ENCODE assay signal across 21 cellular contexts in genomic region chr3:18586076-18586475, GRCh38.
DNase-seq lines count a peak whose midpoint lies in the region; ATAC-seq and TF ChIP-seq lines count a peak whose summit lies in the region.
"Had no signal": no experiment of that assay in that cellular context is flagged by ENCODE, and none has a peak within 500 bp of the region (broad histone marks: within the 10 kb centered on the region; RNA-seq: fewer than 3 reads in every experiment).

No MANE protein-coding gene starts in this region.

- H3K4me3 ChIP-seq in uterus: no peak overlapping the region
- H3K4me3 ChIP-seq: GM23248, HAP-1, Peyer's patch had no signal

- no peaks in the 10 kb centered on the region for H3K36me3 ChIP-seq in uterus
- H3K36me3 ChIP-seq: HAP-1, Peyer's patch had no signal

- no peak for ATAC-seq in HG03342 (IDR thresholded peaks at IDR 0.05; ENCODE audit: unreplicated experiment)
- ATAC-seq: CD8-positive, alpha-beta T cell had no signal

- intact Hi-C loops in uterus (cut with DNase I; ENCODE audit: low total_unique reads): no loop called here

- H3K9me3 ChIP-seq in uterus: no peaks in the 10 kb centered on the region
- H3K9me3 ChIP-seq: Caco-2, HAP-1, Peyer's patch, SK-N-SH had no signal

- H3K27ac ChIP-seq in uterus: no peak overlapping the region
- H3K27ac ChIP-seq: C4-2B, GM23248, KMS-11, Peyer's patch had no signal

- TF ChIP-seq POLR2A in uterus (IDR thresholded peaks at IDR 0.05): no peak

- no peaks in the 10 kb centered on the region for H3K4me1 ChIP-seq in uterus
- H3K4me1 ChIP-seq: Caco-2, HAP-1, Peyer's patch had no signal

- TF ChIP-seq CTCF in uterus (IDR thresholded peaks at IDR 0.05): no peak

- H3K27me3 ChIP-seq in uterus: no peaks in the 10 kb centered on the region
- H3K27me3 ChIP-seq: Peyer's patch had no signal

- DNase-seq in A172 (ENCODE audit: low spot score) (peak; percentile 37), DMS53 treated with DMSO at 0.1 percent for 48 hours (lab: John Stamatoyannopoulos, UW; ENCODE audit: unreplicated experiment) (peak; percentile 39), M059J (ENCODE audit: low read depth) (peak; percentile 42), iris pigment epithelial cell (ENCODE audit: low read depth) (peak; percentile 22), uterus (no peak)
- no peak for DNase-seq in effector CD8-positive, alpha-beta T cell (lab: John Stamatoyannopoulos, UW)
- DNase-seq: Caco-2; CD8-positive, alpha-beta T cell; GM23248; NCI-H1092 treated with DMSO at 0.1 percent for 48 hours; NCI-H1436; NCI-H187; NCI-H2107; NCI-H446 treated with DMSO at 0.1 percent for 48 hours; NCI-H526; Peyer's patch; SK-N-SH had no signal

Comparison
In these comparisons a context has a peak if more than half of its experiments do, and no peak if none do; other contexts are left out.
1. DNase-seq: peak in A172 (single experiment), DMS53 treated with DMSO at 0.1 percent for 48 hours (single experiment), M059J (single experiment) and iris pigment epithelial cell (single experiment); none in uterus (0 of 2) and effector CD8-positive, alpha-beta T cell (single experiment).